ENCODE assay signal across 8 cellular contexts in genomic region chr4:147160908-147161513, GRCh38.
A peak's percentile ranks its signal among the peaks of the same experiment; 100 is the strongest.
DNase-seq lines count a peak whose midpoint lies in the region; ATAC-seq lines count a peak whose summit lies in the region.

No MANE protein-coding gene starts in this region.

- no peak overlapping the region for H4K8ac ChIP-seq in trophoblast cell (ENCODE audit: low read depth, low read length)

- no peak overlapping the region for H2AK5ac ChIP-seq in trophoblast cell (ENCODE audit: low read length)

- no peak overlapping the region for H2BK5ac ChIP-seq in trophoblast cell (ENCODE audit: low read depth, low read length, poor library complexity)

- peaks cover 3 to 5% of the 10 kb centered on the region in 2 experiments for H3K4me1 ChIP-seq in trophoblast cell (ENCODE audit: control insufficient read depth in 1 of 2, insufficient read depth in 2 of 2, low read length in 2 of 2)

- H2BK120ac ChIP-seq in trophoblast cell (ENCODE audit: insufficient read depth, low read length, poor library complexity): no peak overlapping the region

- H3K4me3 Mint-ChIP-seq in activated naive CD4-positive, alpha-beta T cell treated with anti-CD3 and anti-CD28 coated beads for 36 hours: no peak overlapping the region
- H3K4me3 Mint-ChIP-seq in activated naive CD4-positive, alpha-beta T cell treated with anti-CD3 and anti-CD28 coated beads, Interleukin-2, amount 10 ng/mL, durations not matched to agents 7 days and 5 days: no peak overlapping the region

- H4K12ac ChIP-seq in trophoblast cell (ENCODE audit: low read depth, low read length): no peak overlapping the region

- peak; percentile 18 for DNase-seq in activated naive CD4-positive, alpha-beta T cell treated with anti-CD3 and anti-CD28 coated beads for 36 hours
- DNase-seq in activated naive CD4-positive, alpha-beta T cell treated with anti-CD3 and anti-CD28 coated beads, Interleukin-2, amount 10 ng/mL, durations not matched to agents 7 days and 5 days: no peak
- DNase-seq in SK-N-MC (ENCODE audit: low read depth, low spot score) (no peak), fibroblast of the conjunctiva (ENCODE audit: low read depth) (peak; percentile 61), trophoblast cell (peak; percentile 39 to 65)
- DNase-seq in activated CD8-positive, alpha-beta memory T cell treated with anti-CD3 and anti-CD28 coated beads, Interleukin-2, amount 50 U/mL, for 4 hours: no peak

- no peak overlapping the region for H3K4ac ChIP-seq in trophoblast cell (ENCODE audit: low read depth, low read length)

- H3K9me3 ChIP-seq in SK-N-MC (ENCODE audit: low read depth, low read length): no peaks in the 10 kb centered on the region
- no peaks in the 10 kb centered on the region for H3K9me3 ChIP-seq in trophoblast cell (ENCODE audit: insufficient read depth, low read depth, low read length)

- no CpG with 5 or more reads among the region's 3 CpGs for WGBS in trophoblast cell (ENCODE audit: extremely low coverage, insufficient coverage, insufficient read length)

- H2BK12ac ChIP-seq in trophoblast cell (ENCODE audit: low read length): no peak overlapping the region

- H3K79me2 ChIP-seq in trophoblast cell (ENCODE audit: control insufficient read depth, insufficient read depth, low read length, poor library complexity): no peaks in the 10 kb centered on the region

- no peak overlapping the region for H3K27ac Mint-ChIP-seq in activated naive CD4-positive, alpha-beta T cell treated with anti-CD3 and anti-CD28 coated beads for 36 hours
- no peak overlapping the region for H3K27ac Mint-ChIP-seq in activated naive CD4-positive, alpha-beta T cell treated with anti-CD3 and anti-CD28 coated beads, Interleukin-2, amount 10 ng/mL, durations not matched to agents 7 days and 5 days

- H3K9ac ChIP-seq in SK-N-MC (ENCODE audit: insufficient read length) (no peak overlapping the region), trophoblast cell (ENCODE audit: low read length) (no peak overlapping the region)

- CTCF ChIA-PET in activated naive CD4-positive, alpha-beta T cell treated with anti-CD3 and anti-CD28 coated beads for 36 hours (lab: Charles Lee): interaction anchor here (0.6 to 1.2 kb wide), 9 partner anchors 23 to 1060 kb away, joined by 3 to 7 read pairs (median 3); no protein-coding TSS in a partner anchor
- CTCF ChIA-PET in activated naive CD4-positive, alpha-beta T cell treated with anti-CD3 and anti-CD28 coated beads, Interleukin-2, amount 10 ng/mL, durations not matched to agents 7 days and 5 days (lab: Charles Lee): interaction anchor here (0.6 to 1.6 kb wide), 3 partner anchors 35 to 1235 kb away, joined by 3 to 7 read pairs (median 3); no protein-coding TSS in a partner anchor

- peaks cover 2% of the 10 kb centered on the region for H3K4me1 Mint-ChIP-seq in activated naive CD4-positive, alpha-beta T cell treated with anti-CD3 and anti-CD28 coated beads for 36 hours (ENCODE audit: low read depth)
- H3K4me1 Mint-ChIP-seq in activated naive CD4-positive, alpha-beta T cell treated with anti-CD3 and anti-CD28 coated beads, Interleukin-2, amount 10 ng/mL, durations not matched to agents 7 days and 5 days: no peaks in the 10 kb centered on the region

- no peak overlapping the region for H3K4me2 ChIP-seq in trophoblast cell (ENCODE audit: low read length)

- H3K27me3 Mint-ChIP-seq in activated naive CD4-positive, alpha-beta T cell treated with anti-CD3 and anti-CD28 coated beads for 36 hours (ENCODE audit: low read depth): peaks cover 35% of the 10 kb centered on the region
- peaks cover 21% of the 10 kb centered on the region for H3K27me3 Mint-ChIP-seq in activated naive CD4-positive, alpha-beta T cell treated with anti-CD3 and anti-CD28 coated beads, Interleukin-2, amount 10 ng/mL, durations not matched to agents 7 days and 5 days

- no peak overlapping the region for H3K18ac ChIP-seq in trophoblast cell (ENCODE audit: low read length)

- no peak overlapping the region for H3K23ac ChIP-seq in trophoblast cell (ENCODE audit: low read length)

- H3K9me3 Mint-ChIP-seq in activated naive CD4-positive, alpha-beta T cell treated with anti-CD3 and anti-CD28 coated beads for 36 hours: no peaks in the 10 kb centered on the region
- H3K9me3 Mint-ChIP-seq in activated naive CD4-positive, alpha-beta T cell treated with anti-CD3 and anti-CD28 coated beads, Interleukin-2, amount 10 ng/mL, durations not matched to agents 7 days and 5 days: no peaks in the 10 kb centered on the region

- H3K27ac ChIP-seq in SK-N-MC (peak overlapping the region; percentile 58), trophoblast cell (ENCODE audit: low read depth, low read length) (no peak overlapping the region)

- no peaks in the 10 kb centered on the region for H3K27me3 ChIP-seq in trophoblast cell (ENCODE audit: insufficient read depth, low read length)

- peak; percentile 93 for ATAC-seq in GM21528 (IDR thresholded peaks at IDR 0.05; ENCODE audit: low FRiP score, unreplicated experiment)
- ATAC-seq in HG03571 (IDR thresholded peaks at IDR 0.05; ENCODE audit: unreplicated experiment): peak; percentile 92

- peaks cover 7% of the 10 kb centered on the region for H3K79me1 ChIP-seq in trophoblast cell (ENCODE audit: low read length)

- intact Hi-C loops in activated naive CD4-positive, alpha-beta T cell treated with anti-CD3 and anti-CD28 coated beads for 36 hours (cut with micrococcal nuclease): loop anchor here (1.0 to 10.0 kb wide), 4 partner anchors 358 to 705 kb away; no protein-coding TSS in a partner anchor

- no peaks in the 10 kb centered on the region for H3K36me3 Mint-ChIP-seq in activated naive CD4-positive, alpha-beta T cell treated with anti-CD3 and anti-CD28 coated beads for 36 hours (ENCODE audit: low read depth)
- H3K36me3 Mint-ChIP-seq in activated naive CD4-positive, alpha-beta T cell treated with anti-CD3 and anti-CD28 coated beads, Interleukin-2, amount 10 ng/mL, durations not matched to agents 7 days and 5 days: no peaks in the 10 kb centered on the region

- no peak overlapping the region for H3K14ac ChIP-seq in trophoblast cell (ENCODE audit: low read length)

- H2AFZ ChIP-seq in trophoblast cell (ENCODE audit: insufficient read depth, low read length, poor library complexity): no peak overlapping the region

- H3K4me3 ChIP-seq in SK-N-MC (no peak overlapping the region), trophoblast cell (ENCODE audit: low read depth, low read length) (no peak overlapping the region)

- H3K36me3 ChIP-seq in SK-N-MC (ENCODE audit: insufficient read depth, low read length) (no peaks in the 10 kb centered on the region), trophoblast cell (ENCODE audit: control insufficient read depth in 1 of 2, insufficient read depth in 2 of 2, low read length in 2 of 2) (no peaks in the 10 kb centered on the region)

- H4K91ac ChIP-seq in trophoblast cell (ENCODE audit: low read depth, low read length): no peak overlapping the region

Comparison
In these comparisons a context has a peak if more than half of its experiments do, and no peak if none do; other contexts are left out.
1. DNase-seq: peak in activated naive CD4-positive, alpha-beta T cell treated with anti-CD3 and anti-CD28 coated beads for 36 hours (single experiment), fibroblast of the conjunctiva (single experiment) and trophoblast cell (2 of 2); none in activated naive CD4-positive, alpha-beta T cell treated with anti-CD3 and anti-CD28 coated beads, Interleukin-2, amount 10 ng/mL, durations not matched to agents 7 days and 5 days (single experiment), SK-N-MC (single experiment) and activated CD8-positive, alpha-beta memory T cell treated with anti-CD3 and anti-CD28 coated beads, Interleukin-2, amount 50 U/mL, for 4 hours (single experiment).